In the genomic region with DNA sequence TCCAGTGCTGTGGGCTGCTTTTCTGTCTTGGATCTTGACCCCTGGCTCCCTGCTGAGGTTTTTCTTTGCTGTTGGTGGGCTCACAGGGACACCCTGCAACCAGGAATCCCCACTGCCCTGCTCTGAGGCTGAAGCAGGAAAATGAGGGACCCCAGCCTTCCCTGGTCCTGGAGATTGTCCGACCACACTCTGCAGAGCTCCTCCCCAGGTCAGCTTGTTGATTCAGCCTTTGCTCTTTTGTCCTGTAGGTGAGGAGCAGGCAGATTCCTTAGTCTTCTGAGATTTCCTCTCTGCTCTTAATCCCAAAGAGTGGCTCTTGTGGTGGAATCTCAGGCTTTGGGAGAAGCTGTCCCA, we compare ENCODE assay signal across 16 cellular contexts.
"Had no signal": no experiment of that assay in that cellular context is flagged by ENCODE, and none has a peak within 500 bp of the region (broad histone marks: within the 10 kb centered on the region; RNA-seq: fewer than 3 reads in every experiment).

No MANE protein-coding gene starts in this region.

- DNase-seq: activated CD4-positive, alpha-beta T cell treated with anti-CD3 and anti-CD28 coated beads for 1 hour; activated CD4-positive, alpha-beta T cell treated with anti-CD3 and anti-CD28 coated beads, Interleukin-2, amount 50 U/mL, for 4 hours; activated naive CD4-positive, alpha-beta T cell; activated naive CD8-positive, alpha-beta T cell treated with anti-CD3 and anti-CD28 coated beads, Interleukin-2, amount 10 ng/mL, durations not matched to agents 7 days and 5 days; cortex of kidney; effector CD8-positive, alpha-beta T cell; foreskin melanocyte; heart left ventricle; left colon; naive B cell; stimulated activated naive B cell treated with anti-CD40 and anti-IgM and Interleukin-4, amounts not matched to agents 10 μg/mL and 1 μg/mL and 100 μg/mL, for 72 hours; T-helper 1 cell had no signal

- H3K27me3 ChIP-seq: thyroid gland had no signal

- ATAC-seq: heart left ventricle; left colon; SK-N-SH treated with all-trans-retinoic acid at 6 μM for 48 hours; stimulated activated naive B cell treated with anti-CD40 and anti-IgM and Interleukin-4, amounts not matched to agents 10 μg/mL and 1 μg/mL and 100 μg/mL, for 72 hours had no signal

- H3K9me3 ChIP-seq: heart left ventricle, thyroid gland had no signal

- H3K4me3 ChIP-seq: heart left ventricle, lung, thyroid gland had no signal

- H3K27ac ChIP-seq: heart left ventricle, parathyroid adenoma, thyroid gland had no signal

- H3K36me3 ChIP-seq: heart left ventricle, thyroid gland had no signal

- H3K4me1 ChIP-seq: parathyroid adenoma had no signal
